In genomic region chr1:113811353-113811887, GRCh38 we compare ENCODE assay signal across 8 cellular contexts. TPM values are rescaled to one million over a fixed set of nuclear protein-coding genes. Genes with fewer than 3 reads are reported as not detected.
DNase-seq lines count a peak whose midpoint lies in the region; ATAC-seq and TF ChIP-seq lines count a peak whose summit lies in the region.

No MANE protein-coding gene starts in this region.

- H3K27ac ChIP-seq in ACC112 (ENCODE audit: low read depth, low read length) (peak overlapping the region; percentile 25; the same call in 1 of the 2 replicates), SK-N-MC (peak overlapping the region; percentile 72; the same call in 1 of the 2 replicates), left lung (peak overlapping the region; percentile 96 to 97)

- peak overlapping the region; percentile 90 for H3K4me3 ChIP-seq in ACC112 (ENCODE audit: low read depth, low read length)
- peak overlapping the region; percentile 77 for H3K4me3 ChIP-seq in GM12875 (ENCODE audit: low read depth, low read length)
- peak overlapping the region; percentile 81 for H3K4me3 ChIP-seq in SK-N-MC
- peak overlapping the region; percentile 95 for H3K4me3 ChIP-seq in choroid plexus epithelial cell (ENCODE audit: low read depth, low read length)
- peak overlapping the region; percentile 83 to 97 for H3K4me3 ChIP-seq in left lung

- TF ChIP-seq CTCF in GM12875 (IDR thresholded peaks at IDR 0.05; ENCODE audit: borderline replicate concordance, insufficient read depth, low read depth, low read length) (no peak), choroid plexus epithelial cell (conservative IDR thresholded peaks at IDR 0.05; ENCODE audit: low read depth, low read length) (no peak), left lung (IDR thresholded peaks at IDR 0.05) (no peak)

- H3K79me2 ChIP-seq in ACC112 (ENCODE audit: control insufficient read depth, insufficient read depth, low read length, unreplicated experiment): peaks cover 54% of the 10 kb centered on the region

- DNase-seq in SK-N-MC (ENCODE audit: low read depth, low spot score) (no peak), choroid plexus epithelial cell (ENCODE audit: low read depth) (peak; percentile 39), left lung (peak in 1 of 2 donors; percentile 63), DMS153 treated with DMSO at 0.1 percent for 48 hours (lab: John Stamatoyannopoulos, UW; ENCODE audit: unreplicated experiment) (no peak)
- peak; percentile 10 for DNase-seq in stimulated activated CD8-positive, alpha-beta memory T cell treated with anti-CD3 and anti-CD28 coated beads, Interleukin-12 subunit alpha, Interleukin-12 subunit beta, amount 100 ng/mL, for 24 hours (ENCODE audit: extremely low read depth)

- H2AFZ ChIP-seq in ACC112 (ENCODE audit: low read length, unreplicated experiment): peak overlapping the region; percentile 41

- intact Hi-C loops in left lung (cut with DNase I): no loop called here

- peak; percentile 8 for ATAC-seq in HG03108 (IDR thresholded peaks at IDR 0.05; ENCODE audit: unreplicated experiment)
- peak; percentile 64 for ATAC-seq in left lung

- H3K4me1 ChIP-seq in ACC112 (ENCODE audit: control insufficient read depth, insufficient read depth, low read length, unreplicated experiment) (peaks cover 11% of the 10 kb centered on the region), left lung (peaks cover 13 to 49% of the 10 kb centered on the region in 2 donors)

- H3K36me3 ChIP-seq in ACC112 (ENCODE audit: insufficient read depth, low read length) (0 out of 2 replicates have a peak, but pooled peaks cover 8% of the 10 kb centered on the region), SK-N-MC (ENCODE audit: insufficient read depth, low read length) (peaks cover 17% of the 10 kb centered on the region), left lung (no peaks in the 10 kb centered on the region)

- H3K9ac ChIP-seq in SK-N-MC (ENCODE audit: insufficient read length): peak overlapping the region; percentile 75

- H3K9me3 ChIP-seq in SK-N-MC (ENCODE audit: low read depth, low read length) (no peaks in the 10 kb centered on the region), left lung (no peaks in the 10 kb centered on the region)

- no peaks in the 10 kb centered on the region for H3K27me3 ChIP-seq in ACC112 (ENCODE audit: insufficient read depth, low read length)
- H3K27me3 ChIP-seq in left lung: no peaks in the 10 kb centered on the region

RNA-seq across cellular contexts. Expression of gene RSBN1, which starts 0.9 kb away (rescaled TPM):
- 10 to 100 TPM; 15.6 to 19.5 TPM for total RNA-seq in left lung

RNA-seq across cellular contexts. Expression of gene PHTF1, which starts 52.1 kb away (rescaled TPM):
- total RNA-seq in left lung: 10 to 100 TPM; 25.7 to 36.1 TPM

Comparison
In these comparisons a context has a peak if more than half of its experiments do, and no peak if none do; other contexts are left out.
1. H3K27ac ChIP-seq: peak in every context shown above with its lines; median percentile 96 in left lung; 72 in SK-N-MC; 25 in ACC112.
2. DNase-seq: peak in choroid plexus epithelial cell (single experiment) and stimulated activated CD8-positive, alpha-beta memory T cell treated with anti-CD3 and anti-CD28 coated beads, Interleukin-12 subunit alpha, Interleukin-12 subunit beta, amount 100 ng/mL, for 24 hours (single experiment); none in SK-N-MC (single experiment) and DMS153 treated with DMSO at 0.1 percent for 48 hours (single experiment).
3. Peak in every context shown above with its lines, with median percentiles within 50 percentile points of each other: H3K4me3 ChIP-seq.